Comparison of ENCODE assay signal across 9 cellular contexts in genomic region chr11:120334894-120335462, GRCh38. TPM values are rescaled to one million over a fixed set of nuclear protein-coding genes. Genes with fewer than 3 reads are reported as not detected.
A peak's percentile ranks its signal among the peaks of the same experiment; 100 is the strongest.
DNase-seq lines count a peak whose midpoint lies in the region; ATAC-seq and TF ChIP-seq lines count a peak whose summit lies in the region.
"Had no signal": no experiment of that assay in that cellular context is flagged by ENCODE, and none has a peak within 500 bp of the region (broad histone marks: within the 10 kb centered on the region; RNA-seq: fewer than 3 reads in every experiment).

No MANE protein-coding gene starts in this region.

- no peaks in the 10 kb centered on the region for H3K9me3 Mint-ChIP-seq in activated T-helper 1 cell treated with anti-CD3 and anti-CD28 coated beads, Interleukin-12 subunit alpha, Interleukin-12 subunit beta, Interleukin-2, Interleukin-4 antibody, amounts not matched to agents 30 ng/mL and 10 ng/mL and 1 ng/mL, durations not matched to agents 14 hours and 24 hours and 36 hours

- H3K9ac ChIP-seq in OCI-LY3 (ENCODE audit: low read length) (peak overlapping the region; percentile 91; the same call in 1 of the 2 replicates), neural cell (ENCODE audit: low read length) (peak overlapping the region; percentile 77)

- in situ Hi-C loops in KBM-7 (cut with MboI; ENCODE audit: low pct_unique_long_range_greater_than_20kb, low sequenced_read_pairs) = no loop called here

- peaks cover 2% of the 10 kb centered on the region for H3K36me3 Mint-ChIP-seq in activated T-helper 1 cell treated with anti-CD3 and anti-CD28 coated beads, Interleukin-12 subunit alpha, Interleukin-12 subunit beta, Interleukin-2, Interleukin-4 antibody, amounts not matched to agents 30 ng/mL and 10 ng/mL and 1 ng/mL, durations not matched to agents 14 hours and 24 hours and 36 hours (ENCODE audit: low read depth)

- TF ChIP-seq POLR2A in tibial nerve (IDR thresholded peaks at IDR 0.05) = no peak

- H3K4me1 ChIP-seq in OCI-LY3 (ENCODE audit: low read length) (peaks cover 15% of the 10 kb centered on the region), tibial nerve (peaks cover 0 to 35% (median 8%) of the 10 kb centered on the region in 4 donors)

- H3K4me2 ChIP-seq in OCI-LY3 (ENCODE audit: low read length) (peak overlapping the region; percentile 94), neural cell (ENCODE audit: low read length) (peak overlapping the region; percentile 84)

- peak overlapping the region; percentile 72 for H2AFZ ChIP-seq in OCI-LY3 (ENCODE audit: low read depth, low read length)
- no peak overlapping the region for H2AFZ ChIP-seq in neural cell (ENCODE audit: low read depth, low read length)

- TF ChIP-seq CTCF in OCI-LY3 (IDR thresholded peaks at IDR 0.05; ENCODE audit: low read depth, low read length) (peak; percentile 58), fibroblast of the aortic adventitia (IDR thresholded peaks at IDR 0.05; ENCODE audit: insufficient read depth, low read length) (peak; percentile 77), neural cell (IDR thresholded peaks at IDR 0.05; ENCODE audit: poor library complexity, severe bottlenecking) (peak; percentile 78), tibial nerve (IDR thresholded peaks at IDR 0.05) (peak; percentile 66 to 72 (median 71))

- peaks cover 37% of the 10 kb centered on the region for H3K27me3 Mint-ChIP-seq in activated T-helper 1 cell treated with anti-CD3 and anti-CD28 coated beads, Interleukin-12 subunit alpha, Interleukin-12 subunit beta, Interleukin-2, Interleukin-4 antibody, amounts not matched to agents 30 ng/mL and 10 ng/mL and 1 ng/mL, durations not matched to agents 14 hours and 24 hours and 36 hours (ENCODE audit: insufficient read depth)

- peaks cover 31% of the 10 kb centered on the region for H3K4me1 Mint-ChIP-seq in activated T-helper 1 cell treated with anti-CD3 and anti-CD28 coated beads, Interleukin-12 subunit alpha, Interleukin-12 subunit beta, Interleukin-2, Interleukin-4 antibody, amounts not matched to agents 30 ng/mL and 10 ng/mL and 1 ng/mL, durations not matched to agents 14 hours and 24 hours and 36 hours (ENCODE audit: low read depth)

- no peak overlapping the region for H3K27ac ChIP-seq in OCI-LY3 (ENCODE audit: low read length)
- no peak overlapping the region for H3K27ac ChIP-seq in neural cell (ENCODE audit: low read length)
- peak overlapping the region; percentile 84 to 99 (median 92) for H3K27ac ChIP-seq in tibial nerve

- H3K79me2 ChIP-seq in OCI-LY3 (ENCODE audit: low read length) (peaks cover 24% of the 10 kb centered on the region), neural cell (replicated peaks; ENCODE audit: insufficient read depth, low read length) (peaks cover 27% of the 10 kb centered on the region)

- DNase-seq in Daoy (ENCODE audit: low read depth) (peak; percentile 70), KBM-7 (peak; percentile 83), fibroblast of the aortic adventitia (ENCODE audit: low read depth) (peak; percentile 96), tibial nerve (ENCODE audit: low spot score in 2 of 2) (peak; percentile 35 to 97)
- peak; percentile 39 for DNase-seq in activated T-helper 1 cell treated with anti-CD3 and anti-CD28 coated beads, Interleukin-12 subunit alpha, Interleukin-12 subunit beta, Interleukin-2, Interleukin-4 antibody, amounts not matched to agents 30 ng/mL and 10 ng/mL and 1 ng/mL, durations not matched to agents 14 hours and 24 hours and 36 hours (ENCODE audit: low spot score)

- H3K4me3 Mint-ChIP-seq in activated T-helper 1 cell treated with anti-CD3 and anti-CD28 coated beads, Interleukin-12 subunit alpha, Interleukin-12 subunit beta, Interleukin-2, Interleukin-4 antibody, amounts not matched to agents 30 ng/mL and 10 ng/mL and 1 ng/mL, durations not matched to agents 14 hours and 24 hours and 36 hours = peak overlapping the region; percentile 74

- H3K4me3 ChIP-seq in OCI-LY3 (ENCODE audit: low read length) (peak overlapping the region; percentile 94), fibroblast of the aortic adventitia (ENCODE audit: low read depth, low read length) (peak overlapping the region; percentile 71), neural cell (ENCODE audit: low read length) (peak overlapping the region; percentile 84), tibial nerve (peak overlapping the region; percentile 60 to 86 (median 76))

- H3F3A ChIP-seq in neural cell (ENCODE audit: insufficient read depth, low read length, poor library complexity, severe bottlenecking) = no peaks in the 10 kb centered on the region

- peak; percentile 75 for TF ChIP-seq RAD21 in neural cell (conservative IDR thresholded peaks at IDR 0.05)

- intact Hi-C loops in activated T-helper 1 cell treated with anti-CD3 and anti-CD28 coated beads, Interleukin-12 subunit alpha, Interleukin-12 subunit beta, Interleukin-2, Interleukin-4 antibody, amounts not matched to agents 30 ng/mL and 10 ng/mL and 1 ng/mL, durations not matched to agents 14 hours and 24 hours and 36 hours (cut with micrococcal nuclease) = loop anchor here (1.0 to 10.0 kb wide), 5 partner anchors 176 to 957 kb away; partner anchors contain the start of genes GRIK4, NECTIN1 and SC5D

- WGBS in tibial nerve, 2 donors = 0% methylated on average over 8 of the region's 8 CpGs

- H3K36me3 ChIP-seq in OCI-LY3 (replicated peaks; ENCODE audit: low read depth, low read length) (no peaks in the 10 kb centered on the region), neural cell (ENCODE audit: insufficient read depth, low read length) (no peaks in the 10 kb centered on the region), tibial nerve (peaks cover 0 to 11% (median 0%) of the 10 kb centered on the region in 3 donors)

- H3K27ac Mint-ChIP-seq in activated T-helper 1 cell treated with anti-CD3 and anti-CD28 coated beads, Interleukin-12 subunit alpha, Interleukin-12 subunit beta, Interleukin-2, Interleukin-4 antibody, amounts not matched to agents 30 ng/mL and 10 ng/mL and 1 ng/mL, durations not matched to agents 14 hours and 24 hours and 36 hours = peak overlapping the region; percentile 83

- H3K9me3 ChIP-seq in OCI-LY3 (ENCODE audit: insufficient read depth, low read length) (no peaks in the 10 kb centered on the region), neural cell (ENCODE audit: low read length) (no peaks in the 10 kb centered on the region), tibial nerve (no peaks in the 10 kb centered on the region)

- peaks cover 25% of the 10 kb centered on the region for H4K20me1 ChIP-seq in OCI-LY3 (ENCODE audit: insufficient read depth, low read length)
- H4K20me1 ChIP-seq in neural cell (ENCODE audit: insufficient read depth) = no peaks in the 10 kb centered on the region

- peaks cover 41% of the 10 kb centered on the region for H3K27me3 ChIP-seq in OCI-LY3 (ENCODE audit: low read depth, low read length)
- no peaks in the 10 kb centered on the region for H3K27me3 ChIP-seq in neural cell (ENCODE audit: insufficient read depth, low read depth, low read length)
- no peaks in the 10 kb centered on the region for H3K27me3 ChIP-seq in tibial nerve

- ATAC-seq in GM19455 (IDR thresholded peaks at IDR 0.05; ENCODE audit: unreplicated experiment) = no peak

- TF ChIP-seq EP300 in neural cell (conservative IDR thresholded peaks at IDR 0.05; ENCODE audit: poor library complexity, severe bottlenecking) (no peak), tibial nerve (IDR thresholded peaks at IDR 0.05) (peak; percentile 66 to 92)

- no peaks in the 10 kb centered on the region for H3K9me2 ChIP-seq in neural cell (ENCODE audit: insufficient read depth, low read length)

TF ChIP-seq in neural cell, 6 proteins besides CTCF, POLR2A, EP300 and RAD21:
- TF ChIP-seq TAF1 (IDR thresholded peaks at IDR 0.05; ENCODE audit: low read depth) (no peak), SMC3 (conservative IDR thresholded peaks at IDR 0.05; ENCODE audit: poor library complexity) (peak; percentile 81)
TF ChIP-seq in neural cell: peak in this region for 1.

RNA-seq across cellular contexts. Expression of gene ARHGEF12, which starts 1.2 kb away (rescaled TPM):
- total RNA-seq in Daoy (2014; rRNA removed; shearing (Covaris generic)) = 20.4 and 20.8 TPM in 2 replicates
- total RNA-seq in activated T-helper 1 cell treated with anti-CD3 and anti-CD28 coated beads, Interleukin-12 subunit alpha, Interleukin-12 subunit beta, Interleukin-2, Interleukin-4 antibody, amounts not matched to agents 30 ng/mL and 10 ng/mL and 1 ng/mL, durations not matched to agents 14 hours and 24 hours and 36 hours = 25.7 and 26.0 TPM in 2 replicates
- 85.2 and 103 TPM in 2 replicates for total RNA-seq in fibroblast of the aortic adventitia (ENCODE audit: low replicate concordance)
- 93.4 and 95.9 TPM in 2 replicates for polyA plus RNA-seq in neural cell
- 366 and 427 TPM in 2 replicates for polyA minus RNA-seq in neural cell
- 100 to 1,000 TPM in 2 of 4 donors, 10 to 100 TPM in 2; 92.1 to 122 (median 104) TPM for total RNA-seq in tibial nerve

RNA-seq across cellular contexts. Expression of gene TLCD5, which starts 9.9 kb away (rescaled TPM):
- total RNA-seq in Daoy (2014; rRNA removed; shearing (Covaris generic)) = 5.7 and 11.4 TPM in 2 replicates
- 1.2 and 1.7 TPM in 2 replicates for total RNA-seq in activated T-helper 1 cell treated with anti-CD3 and anti-CD28 coated beads, Interleukin-12 subunit alpha, Interleukin-12 subunit beta, Interleukin-2, Interleukin-4 antibody, amounts not matched to agents 30 ng/mL and 10 ng/mL and 1 ng/mL, durations not matched to agents 14 hours and 24 hours and 36 hours
- total RNA-seq in fibroblast of the aortic adventitia (ENCODE audit: low replicate concordance) (5.8 and 6.4 TPM in 2 replicates), tibial nerve (1 to 10 TPM; 6.3 to 9.4 (median 8.2) TPM)
- 23.4 and 31.1 TPM in 2 replicates for polyA plus RNA-seq in neural cell
- polyA minus RNA-seq in neural cell = 24.8 and 28.4 TPM in 2 replicates
- total RNA-seq: mononuclear cell had no signal

Comparison
In these comparisons a context has a peak if more than half of its experiments do, and no peak if none do; other contexts are left out.
1. DNase-seq: peak in every context shown above with its lines; median percentile 96 in fibroblast of the aortic adventitia; 83 in KBM-7; 70 in Daoy; 66 in tibial nerve; 39 in activated T-helper 1 cell treated with anti-CD3 and anti-CD28 coated beads, Interleukin-12 subunit alpha, Interleukin-12 subunit beta, Interleukin-2, Interleukin-4 antibody, amounts not matched to agents 30 ng/mL and 10 ng/mL and 1 ng/mL, durations not matched to agents 14 hours and 24 hours and 36 hours.
2. H3K27ac ChIP-seq: peak in tibial nerve (4 of 4); none in OCI-LY3 (single experiment) and neural cell (single experiment).
3. Peak in every context shown above with its lines, with median percentiles within 50 percentile points of each other: H3K4me3 ChIP-seq and CTCF ChIP-seq.